Comparison of ENCODE assay signal across 21 cellular contexts in genomic region chr5:143806568-143806967, GRCh38. TPM values are rescaled to one million over a fixed set of nuclear protein-coding genes. Genes with fewer than 3 reads are reported as not detected.
DNase-seq lines count a peak whose midpoint lies in the region; ATAC-seq and TF ChIP-seq lines count a peak whose summit lies in the region.
"Had no signal": no experiment of that assay in that cellular context is flagged by ENCODE, and none has a peak within 500 bp of the region (broad histone marks: within the 10 kb centered on the region; RNA-seq: fewer than 3 reads in every experiment).

No MANE protein-coding gene starts in this region.

- ATAC-seq in GM18511 (IDR thresholded peaks at IDR 0.05; ENCODE audit: unreplicated experiment) (peak; percentile 61), GM21717 (IDR thresholded peaks at IDR 0.05; ENCODE audit: unreplicated experiment) (peak; percentile 81)
- ATAC-seq: activated CD4-positive, alpha-beta T cell treated with anti-CD3 and anti-CD28 coated beads for 36 hours; GM23338 had no signal

- DNase-seq in NCI-H2171 treated with DMSO at 0.1 percent for 48 hours (lab: John Stamatoyannopoulos, UW): peak; percentile 81
- peak; percentile 13 for DNase-seq in myocyte (ENCODE audit: low read depth)
- no peak for DNase-seq in NCI-H748 (lab: John Stamatoyannopoulos, UW; ENCODE audit: unreplicated experiment)
- no peak for DNase-seq in stimulated activated CD4-positive, alpha-beta T cell treated with anti-CD3 and anti-CD28 coated beads, Interleukin-4, amount 100 ng/mL, for 4 hours
- no peak for DNase-seq in right atrium auricular region (ENCODE audit: low spot score)
- DNase-seq in GM19240 (ENCODE audit: insufficient read length, low spot score): no peak
- DNase-seq: activated CD4-positive, alpha-beta T cell treated with anti-CD3 and anti-CD28 coated beads for 36 hours; activated naive CD4-positive, alpha-beta T cell treated with anti-CD3 and anti-CD28 coated beads, Interleukin-2, amount 50 U/mL, for 16 hours; dermis blood vessel endothelial cell; foreskin melanocyte; MG63; NCI-H446 treated with DMSO at 0.1 percent for 48 hours; pancreas; stimulated activated CD4-positive, alpha-beta T cell treated with anti-CD3 and anti-CD28 coated beads, Interleukin-4, amount 100 ng/mL, for 24 hours had no signal

- no peaks in the 10 kb centered on the region for H3K36me3 ChIP-seq in right atrium auricular region
- H3K36me3 ChIP-seq: MG63, pancreas had no signal

- H3K4me3 ChIP-seq in right atrium auricular region: no peak overlapping the region
- H3K4me3 ChIP-seq: GM23338, MG63, pancreas, SK-N-MC had no signal

- H3K9me3 ChIP-seq in right atrium auricular region: no peaks in the 10 kb centered on the region
- H3K9me3 ChIP-seq: MG63, pancreas had no signal

- no peaks in the 10 kb centered on the region for H3K27me3 ChIP-seq in right atrium auricular region
- H3K27me3 ChIP-seq: MG63, pancreas had no signal

- H3K27ac ChIP-seq in right atrium auricular region: no peak overlapping the region
- H3K27ac ChIP-seq: HL-60, pancreas, SK-N-MC had no signal

- H3K4me1 ChIP-seq in right atrium auricular region: peaks cover 0 to 5% of the 10 kb centered on the region in 2 donors
- H3K4me1 ChIP-seq: pancreas had no signal

- TF ChIP-seq CTCF in right atrium auricular region (IDR thresholded peaks at IDR 0.05): no peak

RNA-seq across cellular contexts. Expression of gene HMHB1, which starts 5.4 kb away (rescaled TPM):
- total RNA-seq in myocyte: not detected in 2 replicates
- polyA plus RNA-seq in myocyte (2012): not detected
- not detected for total RNA-seq in right atrium auricular region
- total RNA-seq: activated CD4-positive, alpha-beta T cell treated with anti-CD3 and anti-CD28 coated beads for 36 hours; dermis blood vessel endothelial cell; GM23338; lower leg skin; pancreas had no signal
- polyA plus RNA-seq: BJ, GM23338, pancreas had no signal

Comparison
In these comparisons a context has a peak if more than half of its experiments do, and no peak if none do; other contexts are left out.
1. DNase-seq: peak in NCI-H2171 treated with DMSO at 0.1 percent for 48 hours (single experiment) and myocyte (single experiment); none in NCI-H748 (single experiment), stimulated activated CD4-positive, alpha-beta T cell treated with anti-CD3 and anti-CD28 coated beads, Interleukin-4, amount 100 ng/mL, for 4 hours (0 of 2), right atrium auricular region (single experiment) and GM19240 (single experiment).